Comparison of ENCODE assay signal across 9 cellular contexts in the genomic region with DNA sequence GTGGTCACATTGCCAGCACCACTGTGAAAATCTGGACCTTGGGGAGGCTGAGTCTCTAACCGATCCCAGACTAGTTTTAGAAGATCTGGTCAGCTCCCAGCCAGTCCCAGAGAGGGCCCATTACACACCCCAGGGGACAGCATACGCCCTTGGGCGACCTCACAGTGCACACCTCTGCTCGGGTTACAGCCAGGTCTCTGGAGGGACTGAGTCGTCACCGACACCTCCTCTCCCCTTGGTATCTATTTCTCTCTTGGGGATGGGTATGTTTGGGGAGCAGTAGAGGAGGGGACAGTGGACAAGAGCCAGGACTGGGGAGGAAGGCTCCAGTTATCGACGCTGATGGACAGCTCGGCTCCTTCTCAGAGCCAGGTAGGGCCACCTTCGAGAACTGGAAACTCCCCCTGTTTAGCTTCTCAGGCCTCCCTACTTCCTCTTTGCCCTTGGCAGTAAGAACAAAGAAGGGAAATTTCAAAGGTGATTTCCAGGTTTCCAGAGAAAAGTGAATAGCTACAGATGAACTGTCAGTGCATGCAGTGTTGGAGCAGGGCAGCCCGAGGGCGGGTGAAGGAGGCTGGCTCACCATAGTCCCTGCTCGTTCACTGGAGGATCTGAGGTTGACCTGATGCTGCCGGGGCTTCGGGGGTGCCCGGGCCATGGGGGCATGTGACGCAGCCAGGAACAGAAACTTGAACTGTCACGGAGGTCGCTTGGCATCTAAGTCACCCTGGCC. TPM values are rescaled to one million over a fixed set of nuclear protein-coding genes. Genes with fewer than 3 reads are reported as not detected.
DNase-seq lines count a peak whose midpoint lies in the region; ATAC-seq and TF ChIP-seq lines count a peak whose summit lies in the region.
"Had no signal": no experiment of that assay in that cellular context is flagged by ENCODE, and none has a peak within 500 bp of the region (broad histone marks: within the 10 kb centered on the region; RNA-seq: fewer than 3 reads in every experiment).

No MANE protein-coding gene starts in this region.

- no peak for DNase-seq in activated CD4-positive, alpha-beta T cell treated with anti-CD3 and anti-CD28 coated beads, Interleukin-2, amount 10 ng/mL, durations not matched to agents 7 days and 5 days
- DNase-seq in activated CD4-positive, alpha-beta T cell treated with anti-CD3 and anti-CD28 coated beads for 48 hours: no peak
- no peak for DNase-seq in effector memory CD4-positive, alpha-beta T cell
- DNase-seq in stomach (no peak), anterior cingulate cortex (lab: John Stamatoyannopoulos, UW) (no peak), NCI-H1048 (lab: John Stamatoyannopoulos, UW) (no peak), AML-193 (lab: John Stamatoyannopoulos, UW) (no peak)

- peaks cover 13% of the 10 kb centered on the region for H3K27me3 Mint-ChIP-seq in activated CD4-positive, alpha-beta T cell treated with anti-CD3 and anti-CD28 coated beads, Interleukin-2, amount 10 ng/mL, durations not matched to agents 7 days and 5 days

- CTCF ChIA-PET in activated CD4-positive, alpha-beta T cell treated with anti-CD3 and anti-CD28 coated beads, Interleukin-2, amount 10 ng/mL, durations not matched to agents 7 days and 5 days (lab: Charles Lee): interaction anchor here (0.6 to 2.3 kb wide), 8 partner anchors 13 to 241 kb away, joined by 3 to 7 read pairs (median 4); a partner anchor contains a TSS

- H3K4me3 Mint-ChIP-seq in activated CD4-positive, alpha-beta T cell treated with anti-CD3 and anti-CD28 coated beads, Interleukin-2, amount 10 ng/mL, durations not matched to agents 7 days and 5 days: no peak overlapping the region

- H3K27me3 ChIP-seq in effector memory CD4-positive, alpha-beta T cell (replicated peaks; ENCODE audit: control insufficient read depth, insufficient read depth, low read length, poor library complexity, severe bottlenecking): no peaks in the 10 kb centered on the region
- peaks cover 0 to 19% (median 0%) of the 10 kb centered on the region in 3 donors for H3K27me3 ChIP-seq in stomach

- H3K27ac ChIP-seq in effector memory CD4-positive, alpha-beta T cell (ENCODE audit: insufficient read depth, low read length, poor library complexity, severe bottlenecking): peak overlapping the region; percentile 33
- peak overlapping the region in 3 of 5 donors; percentile 50 to 58 (median 54) for H3K27ac ChIP-seq in stomach
- H3K27ac ChIP-seq: C4-2B had no signal

- no peak for TF ChIP-seq CTCF in stomach (IDR thresholded peaks at IDR 0.05)

- no peaks in the 10 kb centered on the region for H3K9me3 ChIP-seq in effector memory CD4-positive, alpha-beta T cell (ENCODE audit: control insufficient read depth, low read length)
- no peaks in the 10 kb centered on the region for H3K9me3 ChIP-seq in stomach

- peak overlapping the region; percentile 75 for H3K27ac Mint-ChIP-seq in activated CD4-positive, alpha-beta T cell treated with anti-CD3 and anti-CD28 coated beads, Interleukin-2, amount 10 ng/mL, durations not matched to agents 7 days and 5 days

- no peaks in the 10 kb centered on the region for H3K9me3 Mint-ChIP-seq in activated CD4-positive, alpha-beta T cell treated with anti-CD3 and anti-CD28 coated beads, Interleukin-2, amount 10 ng/mL, durations not matched to agents 7 days and 5 days

- peak; percentile 45 for ATAC-seq in HG02943 (IDR thresholded peaks at IDR 0.05; ENCODE audit: low read depth, unreplicated experiment)

- intact Hi-C loops in stomach (cut with DNase I; ENCODE audit: low total_unique reads): no loop called here

- no peak for TF ChIP-seq POLR2A in stomach (IDR thresholded peaks at IDR 0.05)

- H3K36me3 Mint-ChIP-seq in activated CD4-positive, alpha-beta T cell treated with anti-CD3 and anti-CD28 coated beads, Interleukin-2, amount 10 ng/mL, durations not matched to agents 7 days and 5 days (ENCODE audit: low read depth): peaks cover 2% of the 10 kb centered on the region

- no peak for TF ChIP-seq EP300 in stomach (IDR thresholded peaks at IDR 0.05)

- peaks cover 20% of the 10 kb centered on the region for H3K4me1 Mint-ChIP-seq in activated CD4-positive, alpha-beta T cell treated with anti-CD3 and anti-CD28 coated beads, Interleukin-2, amount 10 ng/mL, durations not matched to agents 7 days and 5 days

- no peak overlapping the region for H3K4me3 ChIP-seq in effector memory CD4-positive, alpha-beta T cell (ENCODE audit: insufficient read depth, low read depth, low read length, poor library complexity, severe bottlenecking)
- no peak overlapping the region for H3K4me3 ChIP-seq in stomach

- POLR2A ChIA-PET in activated CD4-positive, alpha-beta T cell treated with anti-CD3 and anti-CD28 coated beads, Interleukin-2, amount 10 ng/mL, durations not matched to agents 7 days and 5 days (lab: Charles Lee): no interaction called here

- H3K4me1 ChIP-seq in effector memory CD4-positive, alpha-beta T cell (ENCODE audit: control insufficient read depth, insufficient read depth, low read length, poor library complexity, severe bottlenecking): peaks cover 25% of the 10 kb centered on the region
- peaks cover 25 to 53% (median 31%) of the 10 kb centered on the region in 4 donors for H3K4me1 ChIP-seq in stomach

- no peaks in the 10 kb centered on the region for H3K36me3 ChIP-seq in effector memory CD4-positive, alpha-beta T cell (ENCODE audit: control insufficient read depth, insufficient read depth, low read length)
- H3K36me3 ChIP-seq in stomach: no peaks in the 10 kb centered on the region

- 37 to 50% (median 48%) methylated on average over 19 of the region's 19 CpGs for WGBS in stomach, 5 donors

RNA-seq across cellular contexts. Expression of a gene that starts 4.4 kb away (rescaled TPM):
- 10 to 100 TPM; 25.5 to 35.4 TPM for total RNA-seq in activated CD4-positive, alpha-beta T cell treated with anti-CD3 and anti-CD28 coated beads, Interleukin-2, amount 10 ng/mL, durations not matched to agents 7 days and 5 days
- 10 to 100 TPM; 10.7 to 78.8 (median 24.4) TPM for total RNA-seq in stomach
- polyA plus RNA-seq in stomach: 10 to 100 TPM in 1 of 3 donors, 1 to 10 TPM in 2; 5.7 to 15.8 (median 8.0) TPM

RNA-seq across cellular contexts. Expression of a gene that starts 16.4 kb away (rescaled TPM):
- 10 to 100 TPM; 32.8 to 35.8 TPM for total RNA-seq in activated CD4-positive, alpha-beta T cell treated with anti-CD3 and anti-CD28 coated beads, Interleukin-2, amount 10 ng/mL, durations not matched to agents 7 days and 5 days
- total RNA-seq in stomach: 10 to 100 TPM in 3 of 5 donors, 1 to 10 TPM in 2; 2.8 to 32.1 (median 11.3) TPM
- polyA plus RNA-seq in stomach: 10 to 100 TPM; 11.5 to 18.0 (median 14.1) TPM

RNA-seq across cellular contexts. Expression of a gene that starts 30.4 kb away (rescaled TPM):
- total RNA-seq in activated CD4-positive, alpha-beta T cell treated with anti-CD3 and anti-CD28 coated beads, Interleukin-2, amount 10 ng/mL, durations not matched to agents 7 days and 5 days: 10 to 100 TPM; 17.0 to 17.3 TPM
- total RNA-seq in stomach: 1 to 10 TPM in 4 of 5 donors, not detected in 1; 1.3 to 3.6 (median 2.0) TPM
- 1 to 10 TPM in 2 of 3 donors, under 1 TPM in 1; 1.00 to 2.9 (median 2.4) TPM for polyA plus RNA-seq in stomach

RNA-seq across cellular contexts. Expression of a gene that starts 58.2 kb away (rescaled TPM):
- total RNA-seq in activated CD4-positive, alpha-beta T cell treated with anti-CD3 and anti-CD28 coated beads, Interleukin-2, amount 10 ng/mL, durations not matched to agents 7 days and 5 days: 10 to 100 TPM; 31.4 to 41.5 TPM
- 100 to 1,000 TPM in 1 of 5 donors, 10 to 100 TPM in 3, 1 to 10 TPM in 1; 6.2 to 107 (median 23.3) TPM for total RNA-seq in stomach
- 1 to 10 TPM; 4.6 to 8.4 (median 6.3) TPM for polyA plus RNA-seq in stomach
